In the genomic region with DNA sequence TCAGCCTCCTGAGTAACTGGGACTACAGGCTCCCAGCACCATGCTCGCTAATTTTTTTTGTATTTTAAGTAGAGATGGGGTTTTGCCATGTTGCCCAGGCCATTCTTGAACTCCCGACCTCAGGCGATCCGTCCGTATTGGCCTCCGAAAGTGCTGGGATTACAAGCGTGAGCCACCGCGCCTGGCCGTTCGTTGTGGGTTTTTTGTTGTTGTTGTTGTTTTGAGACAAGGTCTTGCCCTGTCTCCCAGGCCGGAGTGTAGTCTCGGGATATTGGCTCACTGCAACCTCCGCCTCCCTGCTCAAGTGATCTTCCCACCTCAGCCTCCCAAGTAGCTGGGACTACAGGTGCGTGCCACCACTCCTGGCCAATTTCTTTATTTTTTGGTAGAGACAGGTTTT, we compare ENCODE assay signal across 21 cellular contexts. TPM values are rescaled to one million over a fixed set of nuclear protein-coding genes. Genes with fewer than 3 reads are reported as not detected.
DNase-seq lines count a peak whose midpoint lies in the region; ATAC-seq and TF ChIP-seq lines count a peak whose summit lies in the region.
"Had no signal": no experiment of that assay in that cellular context is flagged by ENCODE, and none has a peak within 500 bp of the region (broad histone marks: within the 10 kb centered on the region; RNA-seq: fewer than 3 reads in every experiment).

No MANE protein-coding gene starts in this region.

- DNase-seq in activated naive CD4-positive, alpha-beta T cell (lab: John Stamatoyannopoulos, UW), result no peak
- DNase-seq in endothelial cell (ENCODE audit: low spot score) (no peak), progenitor cell of endocrine pancreas (ENCODE audit: low spot score, unreplicated experiment) (no peak), left ventricle myocardium inferior (no peak), amniotic stem cell (lab: John Stamatoyannopoulos, UW) (no peak)
- DNase-seq: activated naive CD4-positive, alpha-beta T cell treated with anti-CD3 and anti-CD28 coated beads, Interleukin-2, amount 10 ng/mL, durations not matched to agents 7 days and 5 days; activated T-cell treated with anti-CD3 and anti-CD28 coated beads for 4 hours; effector CD8-positive, alpha-beta T cell; esophagus squamous epithelium; GF-D8; NCI-H510A; SK-N-SH; T-helper 9 cell had no signal

- no peaks in the 10 kb centered on the region for H3K36me3 Mint-ChIP-seq in activated naive CD4-positive, alpha-beta T cell treated with anti-CD3 and anti-CD28 coated beads, Interleukin-2, amount 50 U/mL, for 24 hours
- peaks cover 5% of the 10 kb centered on the region for H3K36me3 Mint-ChIP-seq in endothelial cell (ENCODE audit: low read depth, unreplicated experiment)
- no peaks in the 10 kb centered on the region for H3K36me3 Mint-ChIP-seq in progenitor cell of endocrine pancreas (ENCODE audit: insufficient read depth)
- H3K36me3 Mint-ChIP-seq: activated naive CD4-positive, alpha-beta T cell treated with anti-CD3 and anti-CD28 coated beads, Interleukin-2, amount 10 ng/mL, durations not matched to agents 7 days and 5 days had no signal

- H3K4me1 ChIP-seq in left ventricle myocardium inferior, result peaks cover 16% of the 10 kb centered on the region

- peaks cover 93% of the 10 kb centered on the region for H3K27me3 ChIP-seq in left ventricle myocardium inferior (ENCODE audit: low read depth)

- intact Hi-C loops in left ventricle myocardium inferior (cut with micrococcal nuclease), result no loop called here

- peak overlapping the region; percentile 0 for H3K4me3 Mint-ChIP-seq in activated naive CD4-positive, alpha-beta T cell treated with anti-CD3 and anti-CD28 coated beads, Interleukin-2, amount 50 U/mL, for 24 hours
- H3K4me3 Mint-ChIP-seq in endothelial cell (ENCODE audit: unreplicated experiment) (peak overlapping the region; percentile 80), progenitor cell of endocrine pancreas (ENCODE audit: low read depth) (peak overlapping the region; percentile 85)

- H3K9me3 ChIP-seq in KOPT-K1 (ENCODE audit: insufficient read depth, low read length, poor library complexity, severe bottlenecking) (no peaks in the 10 kb centered on the region), left ventricle myocardium inferior (replicated peaks) (no peaks in the 10 kb centered on the region)
- H3K9me3 ChIP-seq: esophagus squamous epithelium, SK-N-SH had no signal

- no peak overlapping the region for H3K27ac Mint-ChIP-seq in activated naive CD4-positive, alpha-beta T cell treated with anti-CD3 and anti-CD28 coated beads, Interleukin-2, amount 50 U/mL, for 24 hours
- no peak overlapping the region for H3K27ac Mint-ChIP-seq in endothelial cell (ENCODE audit: unreplicated experiment)
- peak overlapping the region; percentile 5 for H3K27ac Mint-ChIP-seq in progenitor cell of endocrine pancreas
- H3K27ac Mint-ChIP-seq: activated CD4-positive, alpha-beta memory T cell treated with anti-CD3 and anti-CD28 coated beads, Interleukin-2, amount 10 ng/mL, durations not matched to agents 7 days and 5 days; activated naive CD4-positive, alpha-beta T cell treated with anti-CD3 and anti-CD28 coated beads, Interleukin-2, amount 10 ng/mL, durations not matched to agents 7 days and 5 days had no signal

- H3K4me1 Mint-ChIP-seq in activated naive CD4-positive, alpha-beta T cell treated with anti-CD3 and anti-CD28 coated beads, Interleukin-2, amount 50 U/mL, for 24 hours, result peaks cover 49% of the 10 kb centered on the region
- H3K4me1 Mint-ChIP-seq in endothelial cell (ENCODE audit: unreplicated experiment) (peaks cover 51% of the 10 kb centered on the region), progenitor cell of endocrine pancreas (ENCODE audit: low read depth) (peaks cover 39% of the 10 kb centered on the region)

- TF ChIP-seq CTCF in endothelial cell (IDR thresholded peaks at IDR 0.05; ENCODE audit: unreplicated experiment), result no peak
- TF ChIP-seq CTCF in progenitor cell of endocrine pancreas (IDR thresholded peaks at IDR 0.05; ENCODE audit: unreplicated experiment), result no peak
- no peak for TF ChIP-seq CTCF in left ventricle myocardium inferior (IDR thresholded peaks at IDR 0.05; ENCODE audit: borderline replicate concordance)

- H3K27ac ChIP-seq in KOPT-K1 (ENCODE audit: low read depth, low read length, poor library complexity, severe bottlenecking) (peak overlapping the region; percentile 87), left ventricle myocardium inferior (replicated peaks) (no peak overlapping the region)

- H3K9me3 Mint-ChIP-seq in activated naive CD4-positive, alpha-beta T cell treated with anti-CD3 and anti-CD28 coated beads, Interleukin-2, amount 50 U/mL, for 24 hours, result no peaks in the 10 kb centered on the region
- H3K9me3 Mint-ChIP-seq in endothelial cell (ENCODE audit: unreplicated experiment) (no peaks in the 10 kb centered on the region), progenitor cell of endocrine pancreas (ENCODE audit: low read depth) (no peaks in the 10 kb centered on the region)
- H3K9me3 Mint-ChIP-seq: activated CD4-positive, alpha-beta memory T cell treated with anti-CD3 and anti-CD28 coated beads, Interleukin-2, amount 10 ng/mL, durations not matched to agents 7 days and 5 days; activated naive CD4-positive, alpha-beta T cell treated with anti-CD3 and anti-CD28 coated beads, Interleukin-2, amount 10 ng/mL, durations not matched to agents 7 days and 5 days had no signal

- H3K27me3 Mint-ChIP-seq in activated naive CD4-positive, alpha-beta T cell treated with anti-CD3 and anti-CD28 coated beads, Interleukin-2, amount 50 U/mL, for 24 hours, result peaks cover 14% of the 10 kb centered on the region
- H3K27me3 Mint-ChIP-seq in endothelial cell (ENCODE audit: unreplicated experiment) (peaks cover 14% of the 10 kb centered on the region), progenitor cell of endocrine pancreas (peaks cover 7% of the 10 kb centered on the region)

- H3K36me3 ChIP-seq in KOPT-K1 (ENCODE audit: insufficient read depth, low read length) (no peaks in the 10 kb centered on the region), left ventricle myocardium inferior (no peaks in the 10 kb centered on the region)
- H3K36me3 ChIP-seq: esophagus squamous epithelium had no signal

- no peak for ATAC-seq in GM21526 (IDR thresholded peaks at IDR 0.05; ENCODE audit: low FRiP score, unreplicated experiment)

- no peak overlapping the region for H3K4me3 ChIP-seq in left ventricle myocardium inferior

RNA-seq across cellular contexts. Expression of gene INAVA, which starts 4.7 kb away (rescaled TPM):
- 35.8 TPM for total RNA-seq in endothelial cell (ENCODE audit: unreplicated experiment)
- total RNA-seq in progenitor cell of endocrine pancreas, result 82.9 and 84.2 TPM in 2 replicates
- total RNA-seq in left ventricle myocardium inferior, result 0.05 TPM

RNA-seq across cellular contexts. Expression of gene GPR25, which starts 17.2 kb away (rescaled TPM):
- total RNA-seq in endothelial cell (ENCODE audit: unreplicated experiment) (not detected), progenitor cell of endocrine pancreas (not detected in 2 replicates), left ventricle myocardium inferior (not detected)
- total RNA-seq: A673, chondrocyte, H1, RPMI7951 had no signal

Comparison
In these comparisons a context has a peak if more than half of its experiments do, and no peak if none do; other contexts are left out.
1. H3K4me3 Mint-ChIP-seq: peak in every context shown above with its lines; median percentile 85 in progenitor cell of endocrine pancreas; 80 in endothelial cell; 0 in activated naive CD4-positive, alpha-beta T cell treated with anti-CD3 and anti-CD28 coated beads, Interleukin-2, amount 50 U/mL, for 24 hours.
2. RNA of gene INAVA, which starts 4.7 kb away (total RNA-seq): 82.9 to 84.2 TPM in progenitor cell of endocrine pancreas and 35.8 TPM in endothelial cell (single experiment); 0.05 TPM in left ventricle myocardium inferior (single experiment); every median in the first group is over 10 times any median in the second.